ENCODE assay signal across 20 cellular contexts in the genomic region with DNA sequence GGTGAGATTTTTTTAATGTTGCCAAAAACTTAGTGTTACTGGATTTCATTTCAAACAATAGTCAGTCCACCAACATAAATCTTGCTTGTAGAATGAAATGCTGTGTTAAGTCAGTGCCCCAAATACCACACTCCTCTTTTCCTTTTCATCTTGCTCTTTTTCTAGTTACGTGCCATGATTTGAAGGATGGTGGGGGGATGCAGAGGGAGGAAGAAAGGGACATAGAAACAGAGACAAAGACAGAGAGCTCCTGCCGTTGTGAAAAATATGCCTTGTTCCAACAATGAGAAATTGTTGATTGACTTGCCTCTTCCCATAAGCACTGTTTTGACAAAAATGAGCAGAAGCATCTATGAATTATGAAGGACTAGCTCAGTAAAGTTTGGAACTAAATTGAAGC.
A peak's percentile ranks its signal among the peaks of the same experiment; 100 is the strongest.
DNase-seq lines count a peak whose midpoint lies in the region; TF ChIP-seq lines count a peak whose summit lies in the region.
"Had no signal": no experiment of that assay in that cellular context is flagged by ENCODE, and none has a peak within 500 bp of the region (broad histone marks: within the 10 kb centered on the region; RNA-seq: fewer than 3 reads in every experiment).

No MANE protein-coding gene starts in this region.

- peak overlapping the region; percentile 29 for H3K4me2 ChIP-seq in Karpas-422 (ENCODE audit: low read depth, low read length, poor library complexity, severe bottlenecking)

- 17 to 40% methylated on average over 1 of the region's 2 CpGs for WGBS in mesodermal cell (ENCODE audit: insufficient coverage in 2 of 2), 2 experiments

- no peak overlapping the region for H3K9ac ChIP-seq in Karpas-422 (ENCODE audit: low read length)
- no peak overlapping the region for H3K9ac ChIP-seq in endocrine pancreas (ENCODE audit: control insufficient read depth, insufficient read depth, low read length)

- peaks cover 6% of the 10 kb centered on the region for H3K27me3 Mint-ChIP-seq in type B pancreatic cell
- H3K27me3 Mint-ChIP-seq: CD4-positive, alpha-beta memory T cell; memory B cell; stimulated activated memory B cell treated with anti-CD40 and anti-IgM and Interleukin-4, amounts not matched to agents 10 μg/mL and 1 μg/mL and 100 μg/mL, for 72 hours had no signal

- no peak overlapping the region for H3K27ac ChIP-seq in Karpas-422 (ENCODE audit: low read length)
- H3K27ac ChIP-seq in mesodermal cell (ENCODE audit: low read depth, low read length, severe bottlenecking): peak overlapping the region; percentile 63
- H3K27ac ChIP-seq: skin epidermis, testis had no signal

- H3K9me3 ChIP-seq in Karpas-422 (ENCODE audit: low read length): no peaks in the 10 kb centered on the region
- H3K9me3 ChIP-seq in endocrine pancreas (ENCODE audit: control insufficient read depth, low read length): no peaks in the 10 kb centered on the region
- H3K9me3 ChIP-seq in mesodermal cell (ENCODE audit: control insufficient read depth, low read length): no peaks in the 10 kb centered on the region
- H3K9me3 ChIP-seq: testis had no signal

- H3K9me2 ChIP-seq in Karpas-422 (replicated peaks; ENCODE audit: insufficient read depth, low read length): no peaks in the 10 kb centered on the region

- no peaks in the 10 kb centered on the region for H3K79me2 ChIP-seq in Karpas-422 (ENCODE audit: low read length)

- TF ChIP-seq CTCF in type B pancreatic cell (conservative IDR thresholded peaks at IDR 0.05): no peak

- no peaks in the 10 kb centered on the region for H3K9me3 Mint-ChIP-seq in type B pancreatic cell
- H3K9me3 Mint-ChIP-seq: CD4-positive, alpha-beta memory T cell; memory B cell; naive thymus-derived CD8-positive, alpha-beta T cell; stimulated activated memory B cell treated with anti-CD40 and anti-IgM and Interleukin-4, amounts not matched to agents 10 μg/mL and 1 μg/mL and 100 μg/mL, for 72 hours had no signal

- DNase-seq in Karpas-422 (no peak), type B pancreatic cell (ENCODE audit: extremely low spot score, unreplicated experiment) (no peak), islet precursor cell (no peak), NK-92 (lab: John Stamatoyannopoulos, UW; ENCODE audit: unreplicated experiment) (no peak), germinal center (ENCODE audit: low spot score) (no peak)
- DNase-seq: activated CD4-positive, CD25-positive, alpha-beta regulatory T cell treated with anti-CD3 and anti-CD28 coated beads, Interleukin-2, amount 50 U/mL, for 72 hours; activated CD8-positive, alpha-beta memory T cell treated with anti-CD3 and anti-CD28 coated beads for 24 hours; activated naive CD4-positive, alpha-beta T cell treated with Interleukin-2 at 50 U/mL for 16 hours; activated T-cell treated with anti-CD3 and anti-CD28 coated beads, Interleukin-2, amount 50 U/mL, for 48 hours; CD4-positive, alpha-beta memory T cell; DMS 273 treated with DMSO at 0.1 percent for 48 hours; naive thymus-derived CD8-positive, alpha-beta T cell; NCI-H226; SHP77; testis had no signal

- no peak overlapping the region for H3K4me3 ChIP-seq in Karpas-422 (ENCODE audit: low read length)
- H3K4me3 ChIP-seq in endocrine pancreas (ENCODE audit: control insufficient read depth, insufficient read depth, low read length): peak overlapping the region; percentile 2
- no peak overlapping the region for H3K4me3 ChIP-seq in mesodermal cell (ENCODE audit: extremely low read depth, insufficient read depth, low read length, poor library complexity, severe bottlenecking)
- H3K4me3 ChIP-seq: skin epidermis, testis had no signal

- peak overlapping the region; percentile 61 for H3K4me3 Mint-ChIP-seq in type B pancreatic cell
- H3K4me3 Mint-ChIP-seq: memory B cell; stimulated activated memory B cell treated with anti-CD40 and anti-IgM and Interleukin-4, amounts not matched to agents 10 μg/mL and 1 μg/mL and 100 μg/mL, for 72 hours had no signal

- peak overlapping the region; percentile 26 for H3K27ac Mint-ChIP-seq in type B pancreatic cell
- H3K27ac Mint-ChIP-seq: memory B cell; stimulated activated memory B cell treated with anti-CD40 and anti-IgM and Interleukin-4, amounts not matched to agents 10 μg/mL and 1 μg/mL and 100 μg/mL, for 72 hours had no signal

- no peaks in the 10 kb centered on the region for H3K36me3 ChIP-seq in Karpas-422 (ENCODE audit: insufficient read depth, low read length)
- no peaks in the 10 kb centered on the region for H3K36me3 ChIP-seq in endocrine pancreas (ENCODE audit: control insufficient read depth, insufficient read depth, low read length)
- no peaks in the 10 kb centered on the region for H3K36me3 ChIP-seq in mesodermal cell (ENCODE audit: control insufficient read depth, insufficient read depth, low read length)

- peaks cover 33% of the 10 kb centered on the region for H3K4me1 Mint-ChIP-seq in type B pancreatic cell (ENCODE audit: unreplicated experiment)
- H3K4me1 Mint-ChIP-seq: memory B cell; stimulated activated memory B cell treated with anti-CD40 and anti-IgM and Interleukin-4, amounts not matched to agents 10 μg/mL and 1 μg/mL and 100 μg/mL, for 72 hours had no signal

- H2AFZ ChIP-seq in Karpas-422 (ENCODE audit: low read length): no peak overlapping the region

- H3K27me3 ChIP-seq in Karpas-422 (ENCODE audit: low read length) (no peaks in the 10 kb centered on the region), endocrine pancreas (ENCODE audit: control insufficient read depth, insufficient read depth, low read length) (no peaks in the 10 kb centered on the region)
- H3K27me3 ChIP-seq: testis had no signal

- peaks cover 11% of the 10 kb centered on the region for H3K4me1 ChIP-seq in Karpas-422 (ENCODE audit: low read length)
- H3K4me1 ChIP-seq in endocrine pancreas (ENCODE audit: control insufficient read depth, insufficient read depth, low read length): no peaks in the 10 kb centered on the region
- peaks cover 22% of the 10 kb centered on the region for H3K4me1 ChIP-seq in mesodermal cell (ENCODE audit: control insufficient read depth, insufficient read depth, low read length, poor library complexity, severe bottlenecking)
- H3K4me1 ChIP-seq: testis had no signal

- no peaks in the 10 kb centered on the region for H3K36me3 Mint-ChIP-seq in type B pancreatic cell
- H3K36me3 Mint-ChIP-seq: CD4-positive, alpha-beta memory T cell; memory B cell; naive thymus-derived CD8-positive, alpha-beta T cell; stimulated activated memory B cell treated with anti-CD40 and anti-IgM and Interleukin-4, amounts not matched to agents 10 μg/mL and 1 μg/mL and 100 μg/mL, for 72 hours had no signal

- no peaks in the 10 kb centered on the region for H4K20me1 ChIP-seq in Karpas-422 (ENCODE audit: insufficient read depth, low read depth, low read length)
